ENCODE assay signal across 10 cellular contexts in the genomic region with DNA sequence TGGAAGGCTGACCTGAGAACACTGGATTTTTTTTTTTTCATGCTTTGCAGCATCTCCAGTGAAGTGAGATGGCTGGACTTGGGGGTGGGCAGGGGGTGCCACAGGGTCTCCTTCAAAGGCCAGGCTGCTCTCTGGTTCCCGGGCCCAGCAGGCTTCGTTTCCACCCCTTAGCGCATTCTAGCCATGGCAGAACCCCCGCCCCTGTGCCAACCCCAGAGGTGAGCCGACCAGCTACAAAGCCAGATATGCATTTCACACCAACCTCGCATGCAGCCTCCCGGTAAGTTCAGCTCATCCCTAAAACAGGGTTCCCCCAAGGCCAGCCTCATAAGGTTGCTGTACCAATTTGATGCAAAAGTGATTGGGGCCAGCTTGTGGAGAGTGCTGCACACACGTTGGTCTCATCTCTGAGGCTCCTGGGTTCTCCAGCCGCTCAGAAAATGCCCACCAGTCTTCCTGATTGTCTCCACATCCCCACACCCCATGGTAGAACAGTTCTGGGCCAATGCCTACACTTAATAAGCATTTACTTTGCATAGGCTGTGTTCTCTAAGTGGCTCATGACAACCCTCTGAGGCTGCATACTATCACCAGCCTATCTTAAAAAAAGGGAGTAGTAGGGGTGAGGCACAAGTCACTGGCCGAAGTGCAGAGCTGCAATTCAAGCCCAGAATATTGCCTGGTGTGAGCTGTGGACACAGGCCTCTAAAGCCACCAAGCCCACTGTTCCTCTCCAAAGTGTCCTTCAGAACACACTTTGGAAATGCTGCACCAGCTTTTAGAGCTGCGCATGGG. TPM values are rescaled to one million over a fixed set of nuclear protein-coding genes. Genes with fewer than 3 reads are reported as not detected.
DNase-seq lines count a peak whose midpoint lies in the region; ATAC-seq and TF ChIP-seq lines count a peak whose summit lies in the region.
"Had no signal": no experiment of that assay in that cellular context is flagged by ENCODE, and none has a peak within 500 bp of the region (broad histone marks: within the 10 kb centered on the region; RNA-seq: fewer than 3 reads in every experiment).

No MANE protein-coding gene starts in this region.

- peaks cover 6% of the 10 kb centered on the region for H3K36me3 Mint-ChIP-seq in activated naive CD4-positive, alpha-beta T cell treated with anti-CD3 and anti-CD28 coated beads, Interleukin-2, amount 50 U/mL, for 24 hours

- H3K27me3 Mint-ChIP-seq in activated naive CD4-positive, alpha-beta T cell treated with anti-CD3 and anti-CD28 coated beads, Interleukin-2, amount 50 U/mL, for 24 hours = no peaks in the 10 kb centered on the region

- TF ChIP-seq POLR2A in prostate gland (IDR thresholded peaks at IDR 0.05) = no peak

- intact Hi-C loops in prostate gland (cut with DNase I) = loop anchor here (5.0 kb wide), 1 partner anchor 40 kb away; no protein-coding TSS in a partner anchor

- peaks cover 94% of the 10 kb centered on the region for H3K4me1 Mint-ChIP-seq in activated naive CD4-positive, alpha-beta T cell treated with anti-CD3 and anti-CD28 coated beads, Interleukin-2, amount 50 U/mL, for 24 hours

- H3K9me3 Mint-ChIP-seq in activated naive CD4-positive, alpha-beta T cell treated with anti-CD3 and anti-CD28 coated beads, Interleukin-2, amount 50 U/mL, for 24 hours = no peaks in the 10 kb centered on the region

- H3K4me3 Mint-ChIP-seq in activated naive CD4-positive, alpha-beta T cell treated with anti-CD3 and anti-CD28 coated beads, Interleukin-2, amount 50 U/mL, for 24 hours = no peak overlapping the region

- H3K27me3 ChIP-seq in layer of hippocampus (ENCODE audit: control insufficient read depth, insufficient read depth, low read length) = no peaks in the 10 kb centered on the region
- H3K27me3 ChIP-seq in prostate gland (replicated peaks; ENCODE audit: insufficient read depth) = no peaks in the 10 kb centered on the region

- no peak overlapping the region for H3K9ac ChIP-seq in SK-N-MC (ENCODE audit: insufficient read length)

- H3K4me1 ChIP-seq in prostate gland (replicated peaks) = peaks cover 42% of the 10 kb centered on the region

- TF ChIP-seq CTCF in prostate gland (IDR thresholded peaks at IDR 0.05) = no peak

- no peaks in the 10 kb centered on the region for H3K9me3 ChIP-seq in SK-N-MC (ENCODE audit: low read depth, low read length)
- H3K9me3 ChIP-seq in prostate gland = no peaks in the 10 kb centered on the region

- H3K4me3 ChIP-seq in SK-N-MC (no peak overlapping the region), prostate gland (no peak overlapping the region)

- WGBS in prostate gland = 71% methylated on average over 11 of the region's 11 CpGs

- H3K27ac ChIP-seq in SK-N-MC (peak overlapping the region; percentile 93), layer of hippocampus (ENCODE audit: low read depth, low read length) (peak overlapping the region; percentile 10), substantia nigra (ENCODE audit: low read depth, low read length, poor library complexity, severe bottlenecking) (peak overlapping the region; percentile 17), prostate gland (no peak overlapping the region)

- no peaks in the 10 kb centered on the region for H3K36me3 ChIP-seq in SK-N-MC (ENCODE audit: insufficient read depth, low read length)
- H3K36me3 ChIP-seq in prostate gland = no peaks in the 10 kb centered on the region

- DNase-seq in activated naive CD4-positive, alpha-beta T cell treated with anti-CD3 and anti-CD28 coated beads, Interleukin-2, amount 50 U/mL, for 16 hours = no peak
- no peak for DNase-seq in SK-N-MC (ENCODE audit: low read depth, low spot score)
- no peak for DNase-seq in substantia nigra (lab: John Stamatoyannopoulos, UW)
- no peak for DNase-seq in NK-92 treated with Interleukin-12 subunit alpha and Interleukin-12 subunit beta, amount 100 ng/mL, for 24 hours (lab: John Stamatoyannopoulos, UW)
- DNase-seq in prostate gland (ENCODE audit: low spot score) = no peak
- DNase-seq: H7, NCI-H2107 had no signal

- no peak for ATAC-seq in HG03139 (IDR thresholded peaks at IDR 0.05; ENCODE audit: unreplicated experiment)

- peak overlapping the region; percentile 55 for H3K27ac Mint-ChIP-seq in activated naive CD4-positive, alpha-beta T cell treated with anti-CD3 and anti-CD28 coated beads, Interleukin-2, amount 50 U/mL, for 24 hours

RNA-seq across cellular contexts. Expression of a gene that starts 23.3 kb away (rescaled TPM):
- total RNA-seq in prostate gland = 10 to 100 TPM; 29.3 to 31.0 TPM

Comparison
In these comparisons a context has a peak if more than half of its experiments do, and no peak if none do; other contexts are left out.
1. H3K27ac ChIP-seq: peak in SK-N-MC (single experiment), layer of hippocampus (single experiment) and substantia nigra (single experiment); none in prostate gland (0 of 2).